In the genomic region with DNA sequence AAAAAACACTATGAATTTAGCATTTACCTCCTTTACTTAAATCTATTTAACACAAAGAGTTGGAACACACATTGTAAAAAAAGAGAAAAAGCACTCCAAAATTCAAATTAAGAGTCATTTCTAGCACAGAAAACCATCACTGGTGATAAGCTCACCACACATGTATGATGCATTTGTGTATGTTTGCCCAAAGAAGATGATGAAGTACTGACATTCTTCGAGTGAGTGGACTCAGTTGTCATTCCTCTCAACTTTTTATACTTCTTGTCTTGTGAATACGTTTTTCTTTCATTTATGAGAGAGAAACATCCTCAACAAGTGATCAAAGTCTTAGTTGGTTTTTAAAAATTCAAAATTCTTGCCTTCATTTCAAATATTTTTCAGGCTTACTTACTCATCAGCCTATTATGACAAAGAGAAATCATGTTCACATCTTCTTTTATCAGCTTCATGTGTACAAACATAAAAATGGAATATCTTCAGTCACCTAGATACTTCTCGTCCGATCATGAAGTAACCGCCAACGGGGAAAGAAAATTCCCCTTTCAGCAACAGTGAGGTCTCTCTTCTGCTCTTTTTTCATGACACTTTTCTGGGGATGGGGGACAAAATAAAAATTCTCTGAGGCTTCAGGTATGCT, we compare ENCODE assay signal across 9 cellular contexts. TPM values are rescaled to one million over a fixed set of nuclear protein-coding genes. Genes with fewer than 3 reads are reported as not detected.
DNase-seq lines count a peak whose midpoint lies in the region; ATAC-seq and TF ChIP-seq lines count a peak whose summit lies in the region.
"Had no signal": no experiment of that assay in that cellular context is flagged by ENCODE, and none has a peak within 500 bp of the region (broad histone marks: within the 10 kb centered on the region; RNA-seq: fewer than 3 reads in every experiment).

No MANE protein-coding gene starts in this region.

- peaks cover 78% of the 10 kb centered on the region for H3K4me1 Mint-ChIP-seq in HFFc6 (ENCODE audit: low read depth)
- peaks cover 27% of the 10 kb centered on the region for H3K4me1 Mint-ChIP-seq in central memory CD8-positive, alpha-beta T cell

- peaks cover 60% of the 10 kb centered on the region for H3K36me3 Mint-ChIP-seq in HFFc6 (ENCODE audit: low read depth)
- H3K36me3 Mint-ChIP-seq in central memory CD8-positive, alpha-beta T cell (ENCODE audit: insufficient read depth): peaks cover 7% of the 10 kb centered on the region

- H3K27me3 ChIP-seq in mucosa of rectum (ENCODE audit: control insufficient read depth in 2 of 2, insufficient read depth in 2 of 2, low read length in 2 of 2): peaks cover 0 to 3% of the 10 kb centered on the region in 2 donors
- H3K27me3 ChIP-seq: vagina had no signal

- H3K36me3 ChIP-seq in mucosa of rectum (ENCODE audit: control insufficient read depth in 2 of 2, insufficient read depth in 2 of 2, low read length in 2 of 2): no peaks in the 10 kb centered on the region
- no peaks in the 10 kb centered on the region for H3K36me3 ChIP-seq in mucosa of descending colon (ENCODE audit: low read depth)
- H3K36me3 ChIP-seq: vagina had no signal

- POLR2A ChIA-PET in AG04449 (lab: Yijun Ruan, JAX): interaction anchor here (0.6 kb wide), 1 partner anchor 10 kb away, joined by 3 read pairs; no protein-coding TSS in a partner anchor

- H3K27me3 Mint-ChIP-seq in HFFc6 (ENCODE audit: insufficient read depth): peaks cover 4% of the 10 kb centered on the region
- H3K27me3 Mint-ChIP-seq in central memory CD8-positive, alpha-beta T cell: no peaks in the 10 kb centered on the region

- H3K4me3 Mint-ChIP-seq in HFFc6: peak overlapping the region; percentile 92
- peak overlapping the region; percentile 96 for H3K4me3 Mint-ChIP-seq in central memory CD8-positive, alpha-beta T cell

- no peak for ATAC-seq in central memory CD8-positive, alpha-beta T cell (replicated peaks; ENCODE audit: extremely low read depth, poor library complexity, severe bottlenecking)
- ATAC-seq in mucosa of descending colon (no peak), HG03432 (IDR thresholded peaks at IDR 0.05; ENCODE audit: unreplicated experiment) (no peak)

- intact Hi-C loops in mucosa of descending colon (cut with DNase I, micrococcal nuclease): no loop called here

- no peak for TF ChIP-seq CTCF in AG04449 (IDR thresholded peaks at IDR 0.05; ENCODE audit: insufficient read depth, low read length, missing control alignments)
- no peak for TF ChIP-seq CTCF in HFFc6 (IDR thresholded peaks at IDR 0.05)
- TF ChIP-seq CTCF in mucosa of descending colon (IDR thresholded peaks at IDR 0.05): no peak

- H3K9ac ChIP-seq in mucosa of rectum (ENCODE audit: low read depth in 1 of 2, low read length in 2 of 2): no peak overlapping the region

- H3K27ac ChIP-seq in mucosa of rectum (ENCODE audit: low read depth in 2 of 2, low read length in 2 of 2): no peak overlapping the region

- H3K4me1 ChIP-seq in mucosa of rectum (ENCODE audit: control insufficient read depth in 2 of 2, insufficient read depth in 2 of 2, low read length in 2 of 2) (peaks cover 0 to 10% of the 10 kb centered on the region in 2 donors), mucosa of descending colon (ENCODE audit: low read depth) (peaks cover 9% of the 10 kb centered on the region)

- H3K9me3 ChIP-seq in mucosa of rectum (ENCODE audit: control insufficient read depth in 2 of 2, low read length in 2 of 2) (no peaks in the 10 kb centered on the region), mucosa of descending colon (no peaks in the 10 kb centered on the region)
- H3K9me3 ChIP-seq: vagina had no signal

- CTCF ChIA-PET in AG04449 (lab: Yijun Ruan, JAX): interaction anchor here (0.7 to 5.6 kb wide), 17 partner anchors 11 to 1148 kb away, joined by 3 to 32 read pairs (median 3); no protein-coding TSS in a partner anchor

- no peak for DNase-seq in AG04449 (ENCODE audit: low read depth, low spot score)
- no peak for DNase-seq in HFFc6
- no peak for DNase-seq in central memory CD8-positive, alpha-beta T cell (ENCODE audit: low spot score in 2 of 2)
- DNase-seq in mucosa of descending colon: no peak
- DNase-seq in NCI-H1048 (lab: John Stamatoyannopoulos, UW): no peak
- DNase-seq in NCI-H2029 treated with DMSO at 0.1 percent for 48 hours (lab: John Stamatoyannopoulos, UW): no peak

- H3K4me3 ChIP-seq in AG04449 (ENCODE audit: low read depth, low read length) (peak overlapping the region; percentile 85), mucosa of rectum (ENCODE audit: low read length in 2 of 2) (peak overlapping the region; percentile 72 to 73), mucosa of descending colon (no peak overlapping the region)

- no peaks in the 10 kb centered on the region for H3K9me3 Mint-ChIP-seq in HFFc6
- H3K9me3 Mint-ChIP-seq in central memory CD8-positive, alpha-beta T cell: no peaks in the 10 kb centered on the region

- H3K27ac Mint-ChIP-seq in HFFc6: peak overlapping the region; percentile 92
- H3K27ac Mint-ChIP-seq in central memory CD8-positive, alpha-beta T cell (ENCODE audit: low read depth): peak overlapping the region; percentile 49

RNA-seq across cellular contexts. Expression of gene DSEL, which starts 1.5 kb away (rescaled TPM):
- 10 to 100 TPM; 71.4 to 87.0 (median 80.1) TPM for total RNA-seq in HFFc6 (2021; fragmentation: NEBNext Ultra II Directional; extraction: Animal tissue kit (Norgen Biotek cat#: 25700))
- total RNA-seq in mucosa of descending colon: 1 to 10 TPM; 1.0 to 5.7 (median 2.1) TPM

Comparison
In these comparisons a context has a peak if more than half of its experiments do, and no peak if none do; other contexts are left out.
1. RNA of gene DSEL, which starts 1.5 kb away (total RNA-seq): 71.4 to 87.0 TPM in HFFc6; 1.0 to 5.7 TPM in mucosa of descending colon; every median in the first group is over 10 times any median in the second.